In genomic region chr1:9699361-9699760, GRCh38 we compare ENCODE assay signal across 13 cellular contexts. TPM values are rescaled to one million over a fixed set of nuclear protein-coding genes. Genes with fewer than 3 reads are reported as not detected.
A peak's percentile ranks its signal among the peaks of the same experiment; 100 is the strongest.
DNase-seq lines count a peak whose midpoint lies in the region; ATAC-seq and TF ChIP-seq lines count a peak whose summit lies in the region.
"Had no signal": no experiment of that assay in that cellular context is flagged by ENCODE, and none has a peak within 500 bp of the region (broad histone marks: within the 10 kb centered on the region; RNA-seq: fewer than 3 reads in every experiment).

No MANE protein-coding gene starts in this region.

- intact Hi-C loops in CD4-positive, alpha-beta memory T cell (cut with micrococcal nuclease), result no loop called here
- intact Hi-C loops in activated T-helper 1 cell treated with anti-CD3 and anti-CD28 coated beads, Interleukin-12 subunit alpha, Interleukin-12 subunit beta, Interleukin-2, Interleukin-4 antibody, amounts not matched to agents 30 ng/mL and 10 ng/mL and 1 ng/mL, durations not matched to agents 14 hours and 24 hours and 36 hours (cut with micrococcal nuclease), result no loop called here
- intact Hi-C loops in cardiac septum (cut with DNase I), result no loop called here

- peaks cover 0 to 2% (median 0%) of the 10 kb centered on the region in 8 donors for H3K9me3 Mint-ChIP-seq in CD4-positive, alpha-beta memory T cell
- H3K9me3 Mint-ChIP-seq in activated T-helper 1 cell treated with anti-CD3 and anti-CD28 coated beads, Interleukin-12 subunit alpha, Interleukin-12 subunit beta, Interleukin-2, Interleukin-4 antibody, amounts not matched to agents 30 ng/mL and 10 ng/mL and 1 ng/mL, durations not matched to agents 14 hours and 24 hours and 36 hours, result no peaks in the 10 kb centered on the region

- peak overlapping the region in 1 of 8 donors; percentile 13 for H3K4me3 Mint-ChIP-seq in CD4-positive, alpha-beta memory T cell
- H3K4me3 Mint-ChIP-seq in activated T-helper 1 cell treated with anti-CD3 and anti-CD28 coated beads, Interleukin-12 subunit alpha, Interleukin-12 subunit beta, Interleukin-2, Interleukin-4 antibody, amounts not matched to agents 30 ng/mL and 10 ng/mL and 1 ng/mL, durations not matched to agents 14 hours and 24 hours and 36 hours, result no peak overlapping the region

- no peaks in the 10 kb centered on the region for H3K9me3 ChIP-seq in CD4-positive, alpha-beta memory T cell (ENCODE audit: control insufficient read depth in 1 of 2, low read length in 2 of 2)
- H3K9me3 ChIP-seq in HEK293 (ENCODE audit: control insufficient read depth, insufficient read depth, low read depth, low read length), result no peaks in the 10 kb centered on the region
- H3K9me3 ChIP-seq: heart left ventricle had no signal

- DNase-seq in CD4-positive, alpha-beta memory T cell, result no peak
- no peak for DNase-seq in activated T-helper 1 cell treated with anti-CD3 and anti-CD28 coated beads, Interleukin-12 subunit alpha, Interleukin-12 subunit beta, Interleukin-2, Interleukin-4 antibody, amounts not matched to agents 30 ng/mL and 10 ng/mL and 1 ng/mL, durations not matched to agents 14 hours and 24 hours and 36 hours (ENCODE audit: low spot score)
- DNase-seq in left kidney (ENCODE audit: low read depth, low spot score) (peak; percentile 33), cardiac septum (ENCODE audit: low spot score) (no peak), superior temporal gyrus (ENCODE audit: extremely low spot score) (no peak)
- DNase-seq: amniotic stem cell, C1 segment of cervical spinal cord, heart left ventricle, kidney, NCI-H1048 had no signal

- no peak overlapping the region for H3K4me3 ChIP-seq in CD4-positive, alpha-beta memory T cell (ENCODE audit: low read length in 2 of 2)
- H3K4me3 ChIP-seq in HEK293 (ENCODE audit: low read depth, low read length), result no peak overlapping the region
- H3K4me3 ChIP-seq: heart left ventricle had no signal

- no peak for ATAC-seq in GM19463 (IDR thresholded peaks at IDR 0.05; ENCODE audit: unreplicated experiment)
- ATAC-seq: heart left ventricle had no signal

- TF ChIP-seq CTCF in HEK293 (tag by site-specific recombination; IDR thresholded peaks at IDR 0.05), result no peak

- H3K4me1 Mint-ChIP-seq in CD4-positive, alpha-beta memory T cell, result peaks cover 41 to 74% (median 56%) of the 10 kb centered on the region in 4 donors
- peaks cover 47% of the 10 kb centered on the region for H3K4me1 Mint-ChIP-seq in activated T-helper 1 cell treated with anti-CD3 and anti-CD28 coated beads, Interleukin-12 subunit alpha, Interleukin-12 subunit beta, Interleukin-2, Interleukin-4 antibody, amounts not matched to agents 30 ng/mL and 10 ng/mL and 1 ng/mL, durations not matched to agents 14 hours and 24 hours and 36 hours (ENCODE audit: low read depth)

- H3K27me3 Mint-ChIP-seq in CD4-positive, alpha-beta memory T cell, result no peaks in the 10 kb centered on the region
- no peaks in the 10 kb centered on the region for H3K27me3 Mint-ChIP-seq in activated T-helper 1 cell treated with anti-CD3 and anti-CD28 coated beads, Interleukin-12 subunit alpha, Interleukin-12 subunit beta, Interleukin-2, Interleukin-4 antibody, amounts not matched to agents 30 ng/mL and 10 ng/mL and 1 ng/mL, durations not matched to agents 14 hours and 24 hours and 36 hours (ENCODE audit: insufficient read depth)

- H3K27ac ChIP-seq in CD4-positive, alpha-beta memory T cell (ENCODE audit: low read depth, low read length), result no peak overlapping the region
- no peak overlapping the region for H3K27ac ChIP-seq in HEK293 (ENCODE audit: extremely low read depth, low read depth, low read length)
- H3K27ac ChIP-seq: heart left ventricle, parathyroid adenoma had no signal

- no peaks in the 10 kb centered on the region for H3K27me3 ChIP-seq in CD4-positive, alpha-beta memory T cell (ENCODE audit: insufficient read depth, low read length)
- H3K27me3 ChIP-seq: heart left ventricle had no signal

- H3K27ac Mint-ChIP-seq in CD4-positive, alpha-beta memory T cell, result peak overlapping the region in 5 of 7 donors; percentile 49 to 79 (median 65)
- peak overlapping the region; percentile 1 for H3K27ac Mint-ChIP-seq in activated T-helper 1 cell treated with anti-CD3 and anti-CD28 coated beads, Interleukin-12 subunit alpha, Interleukin-12 subunit beta, Interleukin-2, Interleukin-4 antibody, amounts not matched to agents 30 ng/mL and 10 ng/mL and 1 ng/mL, durations not matched to agents 14 hours and 24 hours and 36 hours

- peaks cover 49% of the 10 kb centered on the region for H3K4me1 ChIP-seq in CD4-positive, alpha-beta memory T cell (ENCODE audit: insufficient read depth, low read length)
- H3K4me1 ChIP-seq in HEK293 (ENCODE audit: control insufficient read depth, insufficient read depth, low read length), result no peaks in the 10 kb centered on the region
- H3K4me1 ChIP-seq: parathyroid adenoma had no signal

- H3K36me3 ChIP-seq in CD4-positive, alpha-beta memory T cell (ENCODE audit: insufficient read depth, low read length), result peaks cover 6% of the 10 kb centered on the region
- H3K36me3 ChIP-seq in HEK293 (ENCODE audit: control insufficient read depth in 2 of 2, insufficient read depth in 1 of 2, low read length in 2 of 2), result no peaks in the 10 kb centered on the region

- H3K36me3 Mint-ChIP-seq in CD4-positive, alpha-beta memory T cell, result peaks cover 29 to 49% of the 10 kb centered on the region in 2 donors
- H3K36me3 Mint-ChIP-seq in activated T-helper 1 cell treated with anti-CD3 and anti-CD28 coated beads, Interleukin-12 subunit alpha, Interleukin-12 subunit beta, Interleukin-2, Interleukin-4 antibody, amounts not matched to agents 30 ng/mL and 10 ng/mL and 1 ng/mL, durations not matched to agents 14 hours and 24 hours and 36 hours (ENCODE audit: low read depth), result peaks cover 47% of the 10 kb centered on the region

- CTCF ChIA-PET in CD4-positive, alpha-beta memory T cell (lab: Charles Lee; ENCODE audit: partially characterized antibody), result interaction anchor here (0.8 to 1.4 kb wide), 4 partner anchors 18 to 72 kb away, joined by 3 to 4 read pairs (median 4); no protein-coding TSS in a partner anchor
- CTCF ChIA-PET in HEK293 (lab: Yijun Ruan, JAX), result no interaction called here

- POLR2A ChIA-PET in CD4-positive, alpha-beta memory T cell (lab: Charles Lee; ENCODE audit: partially characterized antibody), result interaction anchor here (0.6 to 1.5 kb wide), 3 partner anchors 18 to 70 kb away, joined by 3 to 6 read pairs (median 4); no protein-coding TSS in a partner anchor
- POLR2A ChIA-PET in HEK293 (lab: Yijun Ruan, JAX), result no interaction called here

TF ChIP-seq in HEK293, 187 proteins besides CTCF, POLR2A, EP300 and RAD21:
- no peak for TF ChIP-seq ZNF362 (tag by site-specific recombination; IDR thresholded peaks at IDR 0.05)
- peak; percentile 67 for TF ChIP-seq ZNF623 (tag by site-specific recombination; IDR thresholded peaks at IDR 0.05)
- no peak for TF ChIP-seq ZNF146 (tag by site-specific recombination; IDR thresholded peaks at IDR 0.05)

RNA-seq across cellular contexts. Expression of gene PIK3CD, which starts 47.8 kb away (rescaled TPM):
- 100 to 1,000 TPM; 220 to 236 TPM for total RNA-seq in CD4-positive, alpha-beta memory T cell
- 100 to 1,000 TPM in 1 of 2 donors, 10 to 100 TPM in 1; 57.1 to 110 TPM for polyA plus RNA-seq in CD4-positive, alpha-beta memory T cell
- 287 and 291 TPM in 2 replicates for total RNA-seq in activated T-helper 1 cell treated with anti-CD3 and anti-CD28 coated beads, Interleukin-12 subunit alpha, Interleukin-12 subunit beta, Interleukin-2, Interleukin-4 antibody, amounts not matched to agents 30 ng/mL and 10 ng/mL and 1 ng/mL, durations not matched to agents 14 hours and 24 hours and 36 hours
- 3.0 TPM for total RNA-seq in cardiac septum

Comparison
In these comparisons a context has a peak if more than half of its experiments do, and no peak if none do; other contexts are left out.
1. RNA of gene PIK3CD, which starts 47.8 kb away (total RNA-seq): 287 to 291 TPM in activated T-helper 1 cell treated with anti-CD3 and anti-CD28 coated beads, Interleukin-12 subunit alpha, Interleukin-12 subunit beta, Interleukin-2, Interleukin-4 antibody, amounts not matched to agents 30 ng/mL and 10 ng/mL and 1 ng/mL, durations not matched to agents 14 hours and 24 hours and 36 hours and 220 to 236 TPM in CD4-positive, alpha-beta memory T cell; 3.0 TPM in cardiac septum (single experiment); every median in the first group is over 10 times any median in the second.